8 cellular contexts compared by ENCODE assay signal in genomic region chrX:118420462-118420861, GRCh38.
DNase-seq lines count a peak whose midpoint lies in the region; ATAC-seq, FAIRE-seq and TF ChIP-seq lines count a peak whose summit lies in the region.

No MANE protein-coding gene starts in this region.

- no peak for TF ChIP-seq POLR2A in GM12878 (IDR thresholded peaks at IDR 0.05; ENCODE audit: low read depth, low read length)

- H3K4me1 Mint-ChIP-seq in Calu3 (ENCODE audit: low read depth, unreplicated experiment) = peaks cover 24% of the 10 kb centered on the region

- no peak overlapping the region for H3K4me3 ChIP-seq in GM12878
- no peak overlapping the region for H3K4me3 ChIP-seq in colonic mucosa
- no peak overlapping the region for H3K4me3 ChIP-seq in smooth muscle cell

- POLR2A ChIA-PET in GM12878 (lab: Charles Lee) = no interaction called here

- no peak overlapping the region for H3K4me3 Mint-ChIP-seq in Calu3 (ENCODE audit: low read depth, unreplicated experiment)

- BruUV-seq in GM12878 (replicated peaks; lab: Mats Ljungman, UMichigan) (no TSS peak), Calu3 (replicated peaks; lab: Mats Ljungman, UMichigan) (no TSS peak)

- no peak overlapping the region for H3K27ac Mint-ChIP-seq in Calu3 (ENCODE audit: unreplicated experiment)

- TF ChIP-seq CTCF in GM12878 (IDR thresholded peaks at IDR 0.05 in 2 of 3, conservative IDR thresholded peaks at IDR 0.05 in 1 of 3; ENCODE audit: control insufficient read depth in 2 of 3, extremely low read depth in 1 of 3, insufficient read depth in 1 of 3, low read depth in 3 of 3, low read length in 3 of 3) (no peak), colonic mucosa (IDR thresholded peaks at IDR 0.05) (no peak), Calu3 (IDR thresholded peaks at IDR 0.05; ENCODE audit: unreplicated experiment) (no peak), smooth muscle cell (IDR thresholded peaks at IDR 0.05; ENCODE audit: borderline replicate concordance, insufficient read depth, poor library complexity, severe bottlenecking) (no peak)

- WGBS in GM12878 (ENCODE audit: insufficient coverage, insufficient replicate concordance, low lambda C conversion rate, missing lambda C conversion rate) = 44% methylated on average over 5 of the region's 5 CpGs
- 74% methylated on average over 5 of the region's 5 CpGs for WGBS in smooth muscle cell (ENCODE audit: low lambda C conversion rate)

- H3K27ac ChIP-seq in GM12878 (ENCODE audit: control insufficient read depth, insufficient read depth) (no peak overlapping the region), colonic mucosa (no peak overlapping the region), smooth muscle cell (ENCODE audit: low read depth) (no peak overlapping the region)

- CTCF ChIA-PET in GM12878 (lab: Yijun Ruan, JAX) (no interaction called here), Calu3 (lab: Charles Lee) (no interaction called here)

- no peaks in the 10 kb centered on the region for H3K27me3 ChIP-seq in GM12878 (replicated peaks in 1 of 2; ENCODE audit: control insufficient read depth in 2 of 2, insufficient read depth in 2 of 2, low read length in 1 of 2)
- H3K27me3 ChIP-seq in colonic mucosa = no peaks in the 10 kb centered on the region
- no peaks in the 10 kb centered on the region for H3K27me3 ChIP-seq in smooth muscle cell (ENCODE audit: low read depth)

- DNase-seq in GM12878 (ENCODE audit: low read depth, low spot score) = no peak
- peak; percentile 24 for DNase-seq in myocyte (ENCODE audit: low read depth)
- DNase-seq in colonic mucosa = no peak
- no peak for DNase-seq in Calu3
- DNase-seq in smooth muscle cell (lab: John Stamatoyannopoulos, UW; ENCODE audit: unreplicated experiment) = no peak
- no peak for DNase-seq in stimulated activated naive CD4-positive, alpha-beta T cell (lab: John Stamatoyannopoulos, UW)

- no peaks in the 10 kb centered on the region for H3K9me3 Mint-ChIP-seq in Calu3 (ENCODE audit: low read depth, unreplicated experiment)

- H4K20me1 ChIP-seq in GM12878 (ENCODE audit: control insufficient read depth, insufficient read depth) = no peaks in the 10 kb centered on the region
- H4K20me1 ChIP-seq in smooth muscle cell (ENCODE audit: low read depth) = no peaks in the 10 kb centered on the region

- no peaks in the 10 kb centered on the region for H3F3A ChIP-seq in smooth muscle cell (ENCODE audit: low read depth)

- ATAC-seq in GM18867 (IDR thresholded peaks at IDR 0.05; ENCODE audit: unreplicated experiment) (peak; percentile 54), HG02938 (IDR thresholded peaks at IDR 0.05; ENCODE audit: unreplicated experiment) (peak; percentile 49), GM12878 (peak; percentile 84)

- H3K36me3 ChIP-seq in GM12878 (ENCODE audit: control insufficient read depth in 2 of 2, insufficient read depth in 2 of 2, low read length in 1 of 2) (no peaks in the 10 kb centered on the region; a peak in 1 of 4 replicates), colonic mucosa (no peaks in the 10 kb centered on the region), smooth muscle cell (ENCODE audit: low read depth) (no peaks in the 10 kb centered on the region)

- H3K9ac ChIP-seq in GM12878 (ENCODE audit: control insufficient read depth, insufficient read depth, low read length) = no peak overlapping the region
- no peak overlapping the region for H3K9ac ChIP-seq in colonic mucosa (ENCODE audit: low read depth in 2 of 2, low read length in 2 of 2)
- H3K9ac ChIP-seq in smooth muscle cell (ENCODE audit: low read depth) = no peak overlapping the region

- SMC1A ChIA-PET in GM12878 (lab: Charles Lee; ENCODE audit: uncharacterized antibody, unreplicated experiment) = no interaction called here

- no peaks in the 10 kb centered on the region for H3K9me3 ChIP-seq in GM12878 (replicated peaks; ENCODE audit: control insufficient read depth, insufficient read depth, low read length)
- H3K9me3 ChIP-seq in colonic mucosa = no peaks in the 10 kb centered on the region
- H3K9me3 ChIP-seq in smooth muscle cell (replicated peaks; ENCODE audit: low read depth) = no peaks in the 10 kb centered on the region

- H2AFZ ChIP-seq in GM12878 (ENCODE audit: control insufficient read depth, low read depth, low read length) (no peak overlapping the region), smooth muscle cell (ENCODE audit: low read depth) (no peak overlapping the region)

- RAD21 ChIA-PET in GM12878 (lab: Charles Lee; ENCODE audit: unreplicated experiment) = no interaction called here

- TF ChIP-seq RAD21 in GM12878 (IDR thresholded peaks at IDR 0.05; ENCODE audit: insufficient read depth, low read depth, low read length) = no peak

- H3K27me3 Mint-ChIP-seq in Calu3 (ENCODE audit: unreplicated experiment) = no peaks in the 10 kb centered on the region

- H3K4me2 ChIP-seq in GM12878 (ENCODE audit: control insufficient read depth, insufficient read depth) = no peak overlapping the region
- no peak overlapping the region for H3K4me2 ChIP-seq in smooth muscle cell

- no peak for FAIRE-seq in GM12878 (lab: Jason Lieb, UNC)

- intact Hi-C loops in GM12878 (cut with micrococcal nuclease; ENCODE audit: unreplicated experiment) = loop anchor here (5.0 kb wide), 1 partner anchor 73 kb away; the partner anchor contains the start of gene WDR44
- intact Hi-C loops in colonic mucosa (cut with DNase I) = no loop called here
- intact Hi-C loops in Calu3 (cut with micrococcal nuclease; ENCODE audit: unreplicated experiment) = no loop called here

- H3K36me3 Mint-ChIP-seq in Calu3 (ENCODE audit: insufficient read depth, unreplicated experiment) = peaks cover 5% of the 10 kb centered on the region

- H3K79me2 ChIP-seq in GM12878 (ENCODE audit: control insufficient read depth, insufficient read depth, low read length) (no peaks in the 10 kb centered on the region), smooth muscle cell (ENCODE audit: low read depth) (no peaks in the 10 kb centered on the region)

- in situ Hi-C loops in GM12878 (cut with MboI) = no loop called here

- no peak for TF ChIP-seq EP300 in GM12878 (IDR thresholded peaks at IDR 0.05; ENCODE audit: borderline replicate concordance in 1 of 2, control insufficient read depth in 1 of 2, low read depth in 2 of 2, low read length in 2 of 2)

- H3K4me1 ChIP-seq in GM12878 (ENCODE audit: control insufficient read depth, insufficient read depth, low read length) (no peaks in the 10 kb centered on the region), colonic mucosa (no peaks in the 10 kb centered on the region), smooth muscle cell (ENCODE audit: low read depth) (no peaks in the 10 kb centered on the region)

TF ChIP-seq in GM12878, 131 proteins besides CTCF, POLR2A, EP300 and RAD21 (continues in another document):
- no peak for TF ChIP-seq CREM (IDR thresholded peaks at IDR 0.05; ENCODE audit: low read depth)
- TF ChIP-seq ZZZ3 (IDR thresholded peaks at IDR 0.05; ENCODE audit: control insufficient read depth, insufficient read length, low read depth) = no peak
- TF ChIP-seq CHD2 (IDR thresholded peaks at IDR 0.05; ENCODE audit: borderline replicate concordance, low read depth, low read length) = no peak
- no peak for TF ChIP-seq GABPA (IDR thresholded peaks at IDR 0.05; ENCODE audit: low read depth)
- no peak for TF ChIP-seq EED (IDR thresholded peaks at IDR 0.05; ENCODE audit: low read depth)
- no peak for TF ChIP-seq MYB (IDR thresholded peaks at IDR 0.05; ENCODE audit: borderline replicate concordance, low read depth, low read length)
- no peak for TF ChIP-seq CUX1 (IDR thresholded peaks at IDR 0.05; ENCODE audit: insufficient replicate concordance, low read depth, low read length)
- TF ChIP-seq ZNF622 (IDR thresholded peaks at IDR 0.05) = no peak
- no peak for TF ChIP-seq YBX1 (IDR thresholded peaks at IDR 0.05)
- no peak for TF ChIP-seq ASH2L (IDR thresholded peaks at IDR 0.05; ENCODE audit: borderline replicate concordance, low read depth)
- TF ChIP-seq USF1 (IDR thresholded peaks at IDR 0.05; ENCODE audit: borderline replicate concordance, extremely low read length, insufficient read depth, low read depth, low read length) = no peak
